ENCODE assay signal across 1 cellular context in the genomic region with DNA sequence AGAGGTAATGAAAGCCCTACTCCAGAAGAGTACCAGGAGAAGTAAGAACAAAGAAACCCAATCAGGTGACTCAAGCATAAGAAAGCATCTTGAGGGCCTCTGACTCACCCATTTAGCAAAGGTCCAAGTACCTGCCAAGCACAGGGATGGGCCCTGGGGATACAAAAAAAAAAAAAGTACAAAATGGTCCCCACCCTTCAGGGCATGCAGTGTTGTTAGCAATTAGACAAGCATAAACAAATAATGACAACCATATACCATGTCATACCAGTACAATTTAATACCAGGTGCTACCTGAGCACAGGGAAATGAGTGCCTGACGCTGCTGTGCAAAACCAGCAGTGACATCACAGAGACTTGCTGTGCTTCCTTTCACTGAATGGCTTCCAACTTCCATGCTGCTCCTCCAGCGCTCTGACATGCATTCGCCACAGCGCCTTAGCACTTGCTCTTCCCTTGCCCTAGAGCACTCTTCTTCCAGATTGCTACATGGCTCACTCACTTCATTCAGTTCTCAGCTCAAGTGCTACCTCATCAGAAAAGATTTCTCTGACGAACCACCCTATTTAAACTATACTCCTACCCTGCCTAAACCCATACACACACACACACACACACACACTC.
A peak's percentile ranks its signal among the peaks of the same experiment; 100 is the strongest.
TF ChIP-seq lines count a peak whose summit lies in the region.

No MANE protein-coding gene starts in this region.

TF ChIP-seq in IMR-90, 13 proteins besides CTCF, POLR2A, EP300 and RAD21:
- TF ChIP-seq CEBPB (IDR thresholded peaks at IDR 0.05; ENCODE audit: low read depth, low read length) = peak; percentile 44; the same call in 1 of the 2 replicates
- TF ChIP-seq CHD1 (IDR thresholded peaks at IDR 0.05; ENCODE audit: low read depth, low read length) = no peak
- TF ChIP-seq BHLHE40 (IDR thresholded peaks at IDR 0.05; ENCODE audit: low read depth, low read length) = no peak
- TF ChIP-seq MAFK (IDR thresholded peaks at IDR 0.05; ENCODE audit: low read depth, low read length) = no peak
- no peak for TF ChIP-seq MAZ (IDR thresholded peaks at IDR 0.05; ENCODE audit: borderline replicate concordance, low read depth, low read length)
